ENCODE assay signal across 7 cellular contexts in the genomic region with DNA sequence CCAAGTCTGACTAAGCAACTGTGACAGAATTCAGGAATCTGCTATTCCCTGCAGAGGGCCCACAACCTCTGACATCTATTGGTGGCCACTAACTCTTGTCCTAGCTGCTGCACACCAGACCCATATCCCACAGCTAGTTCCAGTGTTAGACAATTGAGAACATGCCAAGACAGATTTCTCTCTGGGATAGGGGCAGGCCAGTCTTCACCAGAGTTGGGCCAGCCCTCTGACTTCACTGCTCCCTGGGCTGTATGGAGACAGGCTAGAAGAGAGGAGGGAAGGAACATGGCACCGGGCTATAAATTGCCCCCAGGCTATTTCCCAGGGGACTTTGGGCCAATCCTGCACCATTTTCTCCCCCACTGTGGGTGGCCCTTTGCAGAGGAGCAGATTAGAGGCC. TPM values are rescaled to one million over a fixed set of nuclear protein-coding genes. Genes with fewer than 3 reads are reported as not detected.
"Had no signal": no experiment of that assay in that cellular context is flagged by ENCODE, and none has a peak within 500 bp of the region (broad histone marks: within the 10 kb centered on the region; RNA-seq: fewer than 3 reads in every experiment).

No MANE protein-coding gene starts in this region.

- ATAC-seq: GM23338 had no signal

- H3K4me3 ChIP-seq: GM23338 had no signal

- H3K27ac Mint-ChIP-seq: GM23338, H9 had no signal

- H3K4me1 Mint-ChIP-seq: GM23338 had no signal

- H3K4me2 ChIP-seq: GM23338 had no signal

- DNase-seq: H9, HCEC 1CT, IMR-90 had no signal

- H3K9me3 Mint-ChIP-seq: GM23338, H9 had no signal

- H3K4me3 Mint-ChIP-seq: GM23338, H9 had no signal

- H2AFZ ChIP-seq: GM23338 had no signal

- FAIRE-seq: H1, H54, HTR-8/SVneo had no signal

RNA-seq across cellular contexts. Expression of a gene that starts 32.7 kb away (rescaled TPM):
- total RNA-seq: IMR-90 had no signal
